Comparison of ENCODE assay signal across 13 cellular contexts in genomic region chr16:85641776-85642176, GRCh38. TPM values are rescaled to one million over a fixed set of nuclear protein-coding genes. Genes with fewer than 3 reads are reported as not detected.
DNase-seq lines count a peak whose midpoint lies in the region; ATAC-seq, FAIRE-seq and TF ChIP-seq lines count a peak whose summit lies in the region.
"Had no signal": no experiment of that assay in that cellular context is flagged by ENCODE, and none has a peak within 500 bp of the region (broad histone marks: within the 10 kb centered on the region; RNA-seq: fewer than 3 reads in every experiment).

No MANE protein-coding gene starts in this region.

- no peaks in the 10 kb centered on the region for H3K9me3 Mint-ChIP-seq in HFFc6
- H3K9me3 Mint-ChIP-seq: WTC11 had no signal

- no peak overlapping the region for H3K4me3 ChIP-seq in body of pancreas
- H3K4me3 ChIP-seq in subcutaneous abdominal adipose tissue (ENCODE audit: low read depth in 1 of 5, low read length in 5 of 5), result no peak overlapping the region
- H3K4me3 ChIP-seq: vagina had no signal

- TF ChIP-seq EP300 in Ishikawa (IDR thresholded peaks at IDR 0.05; ENCODE audit: borderline replicate concordance), result no peak

- H3K9ac ChIP-seq in subcutaneous abdominal adipose tissue (ENCODE audit: low read length in 5 of 5), result peak overlapping the region in 1 of 5 donors; percentile 29

- H3K27me3 Mint-ChIP-seq in HFFc6 (ENCODE audit: insufficient read depth), result peaks cover 10% of the 10 kb centered on the region

- TF ChIP-seq CTCF in body of pancreas (IDR thresholded peaks at IDR 0.05) (no peak), HFFc6 (IDR thresholded peaks at IDR 0.05) (no peak), GM13977 (IDR thresholded peaks at IDR 0.05; ENCODE audit: extremely low read depth, insufficient read depth, missing control alignments) (no peak)

- H3K4me1 Mint-ChIP-seq in HFFc6 (ENCODE audit: low read depth), result no peaks in the 10 kb centered on the region
- H3K4me1 Mint-ChIP-seq: WTC11 had no signal

- DNase-seq in body of pancreas, result peak; percentile 89 to 96 (median 95)
- DNase-seq in left lobe of liver (ENCODE audit: low spot score), result peak; percentile 96
- no peak for DNase-seq in HFFc6
- DNase-seq in GM13977 (ENCODE audit: low spot score), result no peak
- DNase-seq in urothelium cell line (ENCODE audit: low spot score), result no peak
- DNase-seq: activated T-cell treated with anti-CD3 and anti-CD28 coated beads, Interleukin-2, amount 50 U/mL, for 48 hours; central memory CD4-positive, alpha-beta T cell; SHP77 treated with DMSO at 0.1 percent for 48 hours had no signal

- no peaks in the 10 kb centered on the region for H3K27me3 ChIP-seq in body of pancreas
- no peaks in the 10 kb centered on the region for H3K27me3 ChIP-seq in subcutaneous abdominal adipose tissue (ENCODE audit: control insufficient read depth in 5 of 5, insufficient read depth in 4 of 5, low read length in 5 of 5)
- H3K27me3 ChIP-seq: vagina had no signal

- H3K27ac Mint-ChIP-seq in HFFc6, result no peak overlapping the region
- H3K27ac Mint-ChIP-seq: WTC11 had no signal

- H3K4me1 ChIP-seq in body of pancreas (peaks cover 68% of the 10 kb centered on the region), subcutaneous abdominal adipose tissue (ENCODE audit: control insufficient read depth in 5 of 5, insufficient read depth in 5 of 5, low read length in 5 of 5) (peaks cover 0 to 68% (median 59%) of the 10 kb centered on the region in 5 donors)

- intact Hi-C loops in body of pancreas (cut with DNase I), result no loop called here

- H3K36me3 Mint-ChIP-seq in HFFc6 (ENCODE audit: low read depth), result no peaks in the 10 kb centered on the region
- H3K36me3 Mint-ChIP-seq: WTC11 had no signal

- peak in 1 of 3 donors; percentile 14 for TF ChIP-seq POLR2A in body of pancreas (IDR thresholded peaks at IDR 0.05)

- H3K27ac ChIP-seq in body of pancreas (peak overlapping the region; percentile 41 to 82 (median 67)), subcutaneous abdominal adipose tissue (ENCODE audit: low read depth, low read length) (peak overlapping the region; percentile 30)
- H3K27ac ChIP-seq: vagina had no signal

- no peak for FAIRE-seq in urothelium cell line (lab: Jason Lieb, UNC)
- FAIRE-seq: GM18507 had no signal

- TF ChIP-seq RAD21 in Ishikawa (IDR thresholded peaks at IDR 0.05; ENCODE audit: low read depth), result no peak

- H3K36me3 ChIP-seq in body of pancreas (replicated peaks in 1 of 2; ENCODE audit: insufficient read depth in 1 of 2, low read depth in 2 of 2) (no peaks in the 10 kb centered on the region), subcutaneous abdominal adipose tissue (ENCODE audit: control insufficient read depth in 5 of 5, insufficient read depth in 5 of 5, low read length in 5 of 5) (peaks cover 0 to 31% (median 18%) of the 10 kb centered on the region in 5 donors)
- H3K36me3 ChIP-seq: vagina had no signal

- no peaks in the 10 kb centered on the region for H3K9me3 ChIP-seq in body of pancreas
- no peaks in the 10 kb centered on the region for H3K9me3 ChIP-seq in subcutaneous abdominal adipose tissue (ENCODE audit: control insufficient read depth in 5 of 5, low read length in 5 of 5)
- H3K9me3 ChIP-seq: vagina had no signal

- in situ Hi-C loops in GM13977 (cut with MboI; ENCODE audit: low pct_unique_long_range_greater_than_20kb, low sequenced_read_pairs, unreplicated experiment), result no loop called here

- no peak overlapping the region for H3K4me3 Mint-ChIP-seq in HFFc6
- H3K4me3 Mint-ChIP-seq: WTC11 had no signal

- ATAC-seq in body of pancreas, result peak; percentile 86
- ATAC-seq in left lobe of liver, result peak; percentile 70
- ATAC-seq: WTC11 had no signal

- WGBS in body of pancreas, 2 donors, result 11 to 18% methylated on average over 8 to 12 of the region's 12 CpGs

TF ChIP-seq in Ishikawa, 13 proteins besides CTCF, POLR2A, EP300 and RAD21:
- peak; percentile 43; the same call in 1 of the 2 replicates for TF ChIP-seq USF1 (IDR thresholded peaks at IDR 0.05)
- no peak for TF ChIP-seq FOXM1 (IDR thresholded peaks at IDR 0.05; ENCODE audit: borderline replicate concordance, low read depth)
- TF ChIP-seq MAX (IDR thresholded peaks at IDR 0.05), result peak; percentile 77

RNA-seq across cellular contexts. Expression of gene GSE1, which starts 28.7 kb away (rescaled TPM):
- 100 to 1,000 TPM in 1 of 2 donors, 10 to 100 TPM in 1; 76.5 to 221 TPM for total RNA-seq in body of pancreas
- total RNA-seq in left lobe of liver, result 38.3 TPM
- 10 to 100 TPM; 49.2 to 62.3 (median 58.1) TPM for total RNA-seq in HFFc6 (2021; fragmentation: NEBNext Ultra II Directional; extraction: Animal tissue kit (Norgen Biotek cat#: 25700))

RNA-seq across cellular contexts. Expression of gene GINS2, which starts 47.0 kb away (rescaled TPM):
- total RNA-seq in body of pancreas (under 1 TPM; 0.26 to 0.33 TPM), left lobe of liver (0.88 TPM)
- 10 to 100 TPM; 11.8 to 24.6 (median 21.0) TPM for total RNA-seq in HFFc6 (2021; fragmentation: NEBNext Ultra II Directional; extraction: Animal tissue kit (Norgen Biotek cat#: 25700))

Comparison
In these comparisons a context has a peak if more than half of its experiments do, and no peak if none do; other contexts are left out.
1. DNase-seq: peak in body of pancreas (4 of 4) and left lobe of liver (single experiment); none in HFFc6 (single experiment), GM13977 (single experiment) and urothelium cell line (single experiment).